ENCODE assay signal across 8 cellular contexts in genomic region chr16:58734459-58734787, GRCh38. TPM values are rescaled to one million over a fixed set of nuclear protein-coding genes. Genes with fewer than 3 reads are reported as not detected.
DNase-seq lines count a peak whose midpoint lies in the region; ATAC-seq and TF ChIP-seq lines count a peak whose summit lies in the region.

No MANE protein-coding gene starts in this region.

- peaks cover 5% of the 10 kb centered on the region for H3K27me3 Mint-ChIP-seq in brain

- H3K23ac ChIP-seq in mesendoderm (ENCODE audit: low read length), result no peak overlapping the region

- H2AK5ac ChIP-seq in mesendoderm (ENCODE audit: low read length), result no peak overlapping the region

- TF ChIP-seq POLR2A in vagina (IDR thresholded peaks at IDR 0.05), result no peak

- H3K36me3 ChIP-seq in left ventricle myocardium inferior (no peaks in the 10 kb centered on the region), mesendoderm (ENCODE audit: control insufficient read depth, insufficient read depth, low read length) (no peaks in the 10 kb centered on the region), vagina (no peaks in the 10 kb centered on the region)

- peak overlapping the region; percentile 47 for H3K9ac ChIP-seq in mesendoderm (ENCODE audit: low read length)

- DNase-seq in left ventricle myocardium inferior, result no peak
- no peak for DNase-seq in left ventricle myocardium superior
- no peak for DNase-seq in mesendoderm
- no peak for DNase-seq in vagina (ENCODE audit: extremely low spot score in 2 of 2)
- DNase-seq in SKM-1 treated with dmso at 0.1 percent for 144 hours (lab: John Stamatoyannopoulos, UW; ENCODE audit: unreplicated experiment), result no peak
- no peak for DNase-seq in putamen (ENCODE audit: low spot score)
- DNase-seq in NCI-H774 (lab: John Stamatoyannopoulos, UW), result no peak

- no peaks in the 10 kb centered on the region for H3K27me3 ChIP-seq in left ventricle myocardium inferior (ENCODE audit: low read depth)
- no peaks in the 10 kb centered on the region for H3K27me3 ChIP-seq in mesendoderm (ENCODE audit: insufficient read depth, low read length, poor library complexity)
- no peaks in the 10 kb centered on the region for H3K27me3 ChIP-seq in vagina

- H2BK5ac ChIP-seq in mesendoderm (ENCODE audit: low read length), result no peak overlapping the region

- H3K4me2 ChIP-seq in mesendoderm (ENCODE audit: low read length), result no peak overlapping the region

- ATAC-seq in left ventricle myocardium superior, result no peak

- peak overlapping the region; percentile 99 to 100 (median 100) for H3K4me3 Mint-ChIP-seq in brain

- no CpG with 5 or more reads among the region's 8 CpGs for WGBS in mesendoderm (ENCODE audit: extremely low coverage, insufficient coverage, low lambda C conversion rate)

- intact Hi-C loops in left ventricle myocardium inferior (cut with micrococcal nuclease) (no loop called here), left ventricle myocardium superior (cut with micrococcal nuclease) (loop anchor here (10.0 kb wide), 1 partner anchor 50 kb away; the partner anchor contains the start of gene SLC38A7), vagina (cut with DNase I) (loop anchor here (10.0 kb wide), 1 partner anchor 220 kb away; the partner anchor contains the start of gene SETD6)

- H2BK120ac ChIP-seq in mesendoderm (ENCODE audit: low read depth, low read length), result no peak overlapping the region

- no peaks in the 10 kb centered on the region for H3K9me3 ChIP-seq in left ventricle myocardium inferior (replicated peaks)
- no peaks in the 10 kb centered on the region for H3K9me3 ChIP-seq in vagina

- H3K4me3 ChIP-seq in left ventricle myocardium inferior, result peak overlapping the region; percentile 92
- no peak overlapping the region for H3K4me3 ChIP-seq in mesendoderm (ENCODE audit: low read length)
- peak overlapping the region; percentile 68 to 77 for H3K4me3 ChIP-seq in vagina

- peaks cover 8% of the 10 kb centered on the region for H3K36me3 Mint-ChIP-seq in brain

- H3K4me1 Mint-ChIP-seq in brain, result peaks cover 46% of the 10 kb centered on the region

- TF ChIP-seq CTCF in left ventricle myocardium inferior (IDR thresholded peaks at IDR 0.05; ENCODE audit: borderline replicate concordance), result peak; percentile 15
- peak in 1 of 2 experiments; percentile 40 for TF ChIP-seq CTCF in brain (conservative IDR thresholded peaks at IDR 0.05)
- TF ChIP-seq CTCF in vagina (IDR thresholded peaks at IDR 0.05), result no peak

- no peak overlapping the region for H4K8ac ChIP-seq in mesendoderm (ENCODE audit: low read depth, low read length)

- H2BK15ac ChIP-seq in mesendoderm (replicated peaks; ENCODE audit: low read depth), result no peak overlapping the region

- H3K9me3 Mint-ChIP-seq in brain, result no peaks in the 10 kb centered on the region

- H3K18ac ChIP-seq in mesendoderm (ENCODE audit: low read length), result no peak overlapping the region

- peak overlapping the region in 3 of 5 experiments; percentile 33 to 97 (median 79) for H3K27ac Mint-ChIP-seq in brain

- H3K27ac ChIP-seq in left ventricle myocardium inferior (replicated peaks) (peak overlapping the region; percentile 93), mesendoderm (ENCODE audit: low read depth, low read length) (no peak overlapping the region), vagina (peak overlapping the region; percentile 34)

- H4K5ac ChIP-seq in mesendoderm (ENCODE audit: low read length), result no peak overlapping the region

- no peak overlapping the region for H3K4ac ChIP-seq in mesendoderm (ENCODE audit: low read depth, low read length)

- H3K56ac ChIP-seq in mesendoderm (ENCODE audit: low read length), result peak overlapping the region; percentile 68

- peaks cover 34% of the 10 kb centered on the region for H3K79me2 ChIP-seq in mesendoderm (ENCODE audit: control insufficient read depth, insufficient read depth, low read length)

- peaks cover 6% of the 10 kb centered on the region for H3K79me1 ChIP-seq in mesendoderm (ENCODE audit: low read length)

- peaks cover 54% of the 10 kb centered on the region for H3K4me1 ChIP-seq in left ventricle myocardium inferior
- H3K4me1 ChIP-seq in mesendoderm (ENCODE audit: control insufficient read depth, low read depth, low read length), result no peaks in the 10 kb centered on the region
- H3K4me1 ChIP-seq in vagina, result peaks cover 25% of the 10 kb centered on the region

RNA-seq across cellular contexts. Expression of gene GOT2, which starts 0.3 kb away (rescaled TPM):
- total RNA-seq in left ventricle myocardium inferior (569 TPM), left ventricle myocardium superior (555 TPM), vagina (57.5 TPM)
- 156 TPM for polyA plus RNA-seq in brain (ENCODE audit: insufficient read depth, low read depth, low replicate concordance)
- 141 TPM for polyA plus RNA-seq in mesendoderm (2013, experiment 1 of 2)
- polyA plus RNA-seq in mesendoderm (2013, experiment 2 of 2), result 145 TPM

RNA-seq across cellular contexts. Expression of gene SLC38A7, which starts 49.9 kb away (rescaled TPM):
- total RNA-seq in left ventricle myocardium inferior (31.9 TPM), left ventricle myocardium superior (36.1 TPM), vagina (18.7 TPM)
- 9.7 TPM for polyA plus RNA-seq in brain (ENCODE audit: insufficient read depth, low read depth, low replicate concordance)
- 14.0 TPM for polyA plus RNA-seq in mesendoderm (2013, experiment 1 of 2)
- polyA plus RNA-seq in mesendoderm (2013, experiment 2 of 2), result 14.7 TPM
